13 cellular contexts compared by ENCODE assay signal in genomic region chr7:157585113-157585861, GRCh38.
DNase-seq lines count a peak whose midpoint lies in the region; TF ChIP-seq lines count a peak whose summit lies in the region.
"Had no signal": no experiment of that assay in that cellular context is flagged by ENCODE, and none has a peak within 500 bp of the region (broad histone marks: within the 10 kb centered on the region; RNA-seq: fewer than 3 reads in every experiment).

No MANE protein-coding gene starts in this region.

- H3K9me3 ChIP-seq in HAP-1, result no peaks in the 10 kb centered on the region

- DNase-seq in CD1c-positive myeloid dendritic cell (ENCODE audit: extremely low spot score) (peak; percentile 1), ELF-1 (ENCODE audit: low read depth, low spot score) (peak; percentile 26), UCSD-AML1 (lab: John Stamatoyannopoulos, UW; ENCODE audit: unreplicated experiment) (peak; percentile 57), left kidney (ENCODE audit: low read depth, low spot score) (peak; percentile 50), osteocyte (ENCODE audit: extremely low spot score, unreplicated experiment) (no peak), NCI-H1105 treated with DMSO at 0.1 percent for 48 hours (lab: John Stamatoyannopoulos, UW) (no peak), HAP-1 (ENCODE audit: low spot score in 2 of 2) (no peak)
- DNase-seq: GM23248, islet precursor cell, NCI-H524, SHP77 treated with DMSO at 0.1 percent for 48 hours had no signal

- H3K36me3 ChIP-seq in HAP-1 (replicated peaks), result no peaks in the 10 kb centered on the region

- H3K4me3 Mint-ChIP-seq in osteocyte (ENCODE audit: unreplicated experiment), result no peak overlapping the region

- in situ Hi-C loops in HAP-1 (cut with MboI; ENCODE audit: low sequenced_read_pairs), result no loop called here

- H3K27me3 Mint-ChIP-seq in osteocyte (ENCODE audit: unreplicated experiment), result peaks cover 5% of the 10 kb centered on the region

- H3K36me3 Mint-ChIP-seq in osteocyte (ENCODE audit: unreplicated experiment), result no peaks in the 10 kb centered on the region

- H3K27me3 ChIP-seq in HAP-1 (ENCODE audit: low read depth), result no peaks in the 10 kb centered on the region
- H3K27me3 ChIP-seq: dorsolateral prefrontal cortex had no signal

- H3K4me3 ChIP-seq in HAP-1, result no peak overlapping the region
- H3K4me3 ChIP-seq: dorsolateral prefrontal cortex, GM23248 had no signal

- H3K4me1 ChIP-seq in HAP-1, result no peaks in the 10 kb centered on the region

- no peaks in the 10 kb centered on the region for H3K9me3 Mint-ChIP-seq in osteocyte (ENCODE audit: unreplicated experiment)
- H3K9me3 Mint-ChIP-seq: nephron had no signal

- no peak overlapping the region for H3K27ac Mint-ChIP-seq in osteocyte (ENCODE audit: unreplicated experiment)

- TF ChIP-seq CTCF in osteocyte (IDR thresholded peaks at IDR 0.05), result no peak

- no peaks in the 10 kb centered on the region for H3K4me1 Mint-ChIP-seq in osteocyte (ENCODE audit: unreplicated experiment)

Comparison
In these comparisons a context has a peak if more than half of its experiments do, and no peak if none do; other contexts are left out.
1. DNase-seq: peak in CD1c-positive myeloid dendritic cell (single experiment), ELF-1 (single experiment), UCSD-AML1 (single experiment) and left kidney (single experiment); none in osteocyte (single experiment), NCI-H1105 treated with DMSO at 0.1 percent for 48 hours (single experiment) and HAP-1 (0 of 2).